9 cellular contexts compared by ENCODE assay signal in the genomic region with DNA sequence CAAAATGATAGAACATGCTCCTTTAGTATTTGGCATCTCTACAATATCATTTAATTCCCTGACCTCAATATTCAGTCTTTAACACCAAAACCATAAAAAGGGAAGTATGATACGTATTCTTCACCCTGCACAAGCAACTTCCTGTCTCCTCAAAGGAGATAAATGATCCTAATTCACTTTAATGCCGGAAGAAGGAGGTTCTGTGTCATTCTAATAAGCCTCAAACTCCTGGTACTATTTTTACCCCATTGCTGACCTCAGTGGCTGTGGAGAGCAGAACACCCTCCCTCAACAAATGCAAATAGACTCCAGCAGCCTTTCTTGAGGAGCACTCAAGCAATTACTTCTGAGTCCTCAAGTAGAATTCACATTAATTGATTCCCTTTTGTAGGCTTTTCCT.
DNase-seq lines count a peak whose midpoint lies in the region; ATAC-seq and TF ChIP-seq lines count a peak whose summit lies in the region.
"Had no signal": no experiment of that assay in that cellular context is flagged by ENCODE, and none has a peak within 500 bp of the region (broad histone marks: within the 10 kb centered on the region; RNA-seq: fewer than 3 reads in every experiment).

No MANE protein-coding gene starts in this region.

- H3K9me3 ChIP-seq in T-helper 17 cell (ENCODE audit: control insufficient read depth, low read length, poor library complexity, severe bottlenecking), result no peaks in the 10 kb centered on the region

- no peak overlapping the region for H3K27ac Mint-ChIP-seq in T-helper 17 cell
- H3K27ac Mint-ChIP-seq: IgD-negative memory B cell had no signal

- ATAC-seq in GM18505 (IDR thresholded peaks at IDR 0.05; ENCODE audit: unreplicated experiment) (peak; percentile 92), GM21825 (IDR thresholded peaks at IDR 0.05; ENCODE audit: unreplicated experiment) (peak; percentile 98), T-helper 17 cell (no peak)

- TF ChIP-seq POLR2A in GM18505 (IDR thresholded peaks at IDR 0.05; ENCODE audit: borderline replicate concordance, extremely low read depth, insufficient read depth, insufficient read length), result no peak

- peaks cover 10% of the 10 kb centered on the region for H3K27me3 Mint-ChIP-seq in T-helper 17 cell
- H3K27me3 Mint-ChIP-seq: IgD-negative memory B cell had no signal

- H3K4me3 Mint-ChIP-seq in T-helper 17 cell, result no peak overlapping the region

- DNase-seq in LHCN-M2 (ENCODE audit: low read depth) (peak; percentile 68), globus pallidus (ENCODE audit: low spot score) (peak; percentile 48), posterior cingulate gyrus (no peak), NCI-H2029 (lab: John Stamatoyannopoulos, UW) (no peak), T-helper 17 cell (no peak)
- no peak for DNase-seq in activated CD4-positive, alpha-beta T cell treated with anti-CD3 and anti-CD28 coated beads for 48 hours

- H3K36me3 Mint-ChIP-seq in T-helper 17 cell (ENCODE audit: low read depth), result no peaks in the 10 kb centered on the region
- H3K36me3 Mint-ChIP-seq: IgD-negative memory B cell had no signal

- no peaks in the 10 kb centered on the region for H3K4me1 Mint-ChIP-seq in T-helper 17 cell

- intact Hi-C loops in posterior cingulate gyrus (cut with DNase I), result no loop called here

Comparison
In these comparisons a context has a peak if more than half of its experiments do, and no peak if none do; other contexts are left out.
1. DNase-seq: peak in LHCN-M2 (single experiment) and globus pallidus (single experiment); none in posterior cingulate gyrus (0 of 10), NCI-H2029 (single experiment), activated CD4-positive, alpha-beta T cell treated with anti-CD3 and anti-CD28 coated beads for 48 hours (single experiment) and T-helper 17 cell (0 of 3).